ENCODE assay signal across 8 cellular contexts in genomic region chr17:68511254-68511670, GRCh38. TPM values are rescaled to one million over a fixed set of nuclear protein-coding genes. Genes with fewer than 3 reads are reported as not detected.
A peak's percentile ranks its signal among the peaks of the same experiment; 100 is the strongest.
DNase-seq lines count a peak whose midpoint lies in the region; ATAC-seq and TF ChIP-seq lines count a peak whose summit lies in the region.

No MANE protein-coding gene starts in this region.

- H3K27me3 Mint-ChIP-seq in CD4-positive, alpha-beta T cell: no peaks in the 10 kb centered on the region

- H3K4me3 Mint-ChIP-seq in CD4-positive, alpha-beta T cell: peak overlapping the region; percentile 88

- H3K27me3 ChIP-seq in CD4-positive, alpha-beta T cell (ENCODE audit: control insufficient read depth, insufficient read depth, low read length): no peaks in the 10 kb centered on the region
- H3K27me3 ChIP-seq in Karpas-422 (ENCODE audit: low read length): no peaks in the 10 kb centered on the region

- peak overlapping the region; percentile 92 for H3K4me2 ChIP-seq in Karpas-422 (ENCODE audit: low read depth, low read length, poor library complexity, severe bottlenecking)

- intact Hi-C loops in CD4-positive, alpha-beta T cell (cut with DNase I, micrococcal nuclease): loop anchor here in 1 of 2 experiments (2.0 to 5.0 kb wide), 3 partner anchors 44 to 794 kb away; partner anchors contain the start of genes AMZ2 and NOL11
- intact Hi-C loops in mucosa of descending colon (cut with DNase I, micrococcal nuclease): no loop called here

- no peaks in the 10 kb centered on the region for H3K9me2 ChIP-seq in Karpas-422 (replicated peaks; ENCODE audit: insufficient read depth, low read length)

- POLR2A ChIA-PET in CD4-positive, alpha-beta T cell (lab: Charles Lee): interaction anchor here (0.6 to 3.4 kb wide), 2 partner anchors 14 to 51 kb away, joined by 3 to 23 read pairs; no protein-coding TSS in a partner anchor

- H3K4me3 ChIP-seq in Karpas-422 (ENCODE audit: low read length): peak overlapping the region; percentile 76
- H3K4me3 ChIP-seq in cardiac fibroblast (replicated peaks in 1 of 2; ENCODE audit: low read depth in 2 of 2, low read length in 2 of 2): peak overlapping the region; percentile 80 to 82
- peak overlapping the region; percentile 84 for H3K4me3 ChIP-seq in mucosa of descending colon

- peaks cover 34% of the 10 kb centered on the region for H3K36me3 Mint-ChIP-seq in CD4-positive, alpha-beta T cell (ENCODE audit: low read depth)

- H4K20me1 ChIP-seq in Karpas-422 (ENCODE audit: insufficient read depth, low read depth, low read length): peaks cover 20% of the 10 kb centered on the region

- peaks cover 44% of the 10 kb centered on the region for H3K4me1 ChIP-seq in Karpas-422 (ENCODE audit: low read length)
- peaks cover 10% of the 10 kb centered on the region for H3K4me1 ChIP-seq in mucosa of descending colon (ENCODE audit: low read depth)

- no peaks in the 10 kb centered on the region for H3K9me3 ChIP-seq in CD4-positive, alpha-beta T cell (ENCODE audit: control insufficient read depth, low read length)
- H3K9me3 ChIP-seq in Karpas-422 (ENCODE audit: low read length) (no peaks in the 10 kb centered on the region), mucosa of descending colon (no peaks in the 10 kb centered on the region)

- ATAC-seq in CD4-positive, alpha-beta T cell (ENCODE audit: poor library complexity): no peak
- no peak for ATAC-seq in mucosa of descending colon
- no peak for ATAC-seq in HG03460 (IDR thresholded peaks at IDR 0.05; ENCODE audit: unreplicated experiment)

- H3K79me2 ChIP-seq in Karpas-422 (ENCODE audit: low read length): peaks cover 40% of the 10 kb centered on the region

- no peak for TF ChIP-seq CTCF in CD4-positive, alpha-beta T cell (IDR thresholded peaks at IDR 0.05)
- TF ChIP-seq CTCF in cardiac fibroblast (IDR thresholded peaks at IDR 0.05; ENCODE audit: low read depth, low read length): no peak
- no peak for TF ChIP-seq CTCF in mucosa of descending colon (IDR thresholded peaks at IDR 0.05)

- CTCF ChIA-PET in CD4-positive, alpha-beta T cell (lab: Charles Lee): no interaction called here

- H3K9me3 Mint-ChIP-seq in CD4-positive, alpha-beta T cell: no peaks in the 10 kb centered on the region

- H3K27ac ChIP-seq in CD4-positive, alpha-beta T cell (ENCODE audit: low read depth, low read length): peak overlapping the region; percentile 98
- H3K27ac ChIP-seq in Karpas-422 (ENCODE audit: low read length): peak overlapping the region; percentile 86

- H3K36me3 ChIP-seq in Karpas-422 (ENCODE audit: insufficient read depth, low read length) (peaks cover 14% of the 10 kb centered on the region), mucosa of descending colon (ENCODE audit: low read depth) (no peaks in the 10 kb centered on the region)

- peak in 1 of 10 experiments; percentile 12 for DNase-seq in CD4-positive, alpha-beta T cell
- DNase-seq in Karpas-422: no peak
- no peak for DNase-seq in cardiac fibroblast (ENCODE audit: low read depth in 2 of 2)
- peak in 1 of 3 donors; percentile 62 for DNase-seq in mucosa of descending colon
- DNase-seq in iPS-NIHi11 (ENCODE audit: low spot score): no peak
- DNase-seq in SIG-M5 (lab: John Stamatoyannopoulos, UW): no peak
- DNase-seq in activated CD4-positive, CD25-positive, alpha-beta regulatory T cell treated with anti-CD3 and anti-CD28 coated beads, Interleukin-2, amount 50 U/mL, for 72 hours: no peak

- H3K4me1 Mint-ChIP-seq in CD4-positive, alpha-beta T cell (ENCODE audit: low read depth): peaks cover 41% of the 10 kb centered on the region

- peak overlapping the region; percentile 6; the same call in 1 of the 2 replicates for H2AFZ ChIP-seq in Karpas-422 (ENCODE audit: low read length)

- peak overlapping the region; percentile 93 for H3K9ac ChIP-seq in Karpas-422 (ENCODE audit: low read length)

- peak overlapping the region; percentile 99 for H3K27ac Mint-ChIP-seq in CD4-positive, alpha-beta T cell

RNA-seq across cellular contexts. Expression of gene PRKAR1A, which starts 1.0 kb away (rescaled TPM):
- total RNA-seq in CD4-positive, alpha-beta T cell: 10 to 100 TPM; 88.8 to 89.1 TPM
- total RNA-seq in Karpas-422 (2014; rRNA removed; shearing (Covaris generic); ENCODE audit: low replicate concordance): 201 and 234 TPM in 2 replicates
- 100 to 1,000 TPM; 132 to 238 (median 147) TPM for total RNA-seq in mucosa of descending colon

RNA-seq across cellular contexts. Expression of gene WIPI1, which starts 54.0 kb away (rescaled TPM):
- 1 to 10 TPM; 2.0 to 2.6 TPM for total RNA-seq in CD4-positive, alpha-beta T cell
- total RNA-seq in Karpas-422 (2014; rRNA removed; shearing (Covaris generic); ENCODE audit: low replicate concordance): 28.7 and 33.0 TPM in 2 replicates
- total RNA-seq in mucosa of descending colon: 10 to 100 TPM; 56.0 to 99.3 (median 99.0) TPM
